ENCODE assay signal across 2 cellular contexts in genomic region chr16:23510154-23510914, GRCh38.
TF ChIP-seq lines count a peak whose summit lies in the region.

Gene GGA2 (minus strand): TSS chr16:23510494. CDS start chr16:23510411, 83 bp downstream.

TF ChIP-seq in IMR-90, 13 proteins besides CTCF, POLR2A, EP300 and RAD21 (continued from another document):
- TF ChIP-seq USF2 (IDR thresholded peaks at IDR 0.05; ENCODE audit: low read depth, low read length) (peak; percentile 97), MXI1 (IDR thresholded peaks at IDR 0.05; ENCODE audit: borderline replicate concordance, low read depth, low read length) (peak; percentile 71; the same call in 1 of the 2 replicates), CHD1 (IDR thresholded peaks at IDR 0.05; ENCODE audit: low read depth, low read length) (no peak), MAZ (IDR thresholded peaks at IDR 0.05; ENCODE audit: borderline replicate concordance, low read depth, low read length) (peak; percentile 61; the same call in 1 of the 2 replicates), RCOR1 (IDR thresholded peaks at IDR 0.05; ENCODE audit: insufficient replicate concordance, low read length) (no peak), NFE2L2 (IDR thresholded peaks at IDR 0.05; ENCODE audit: low read depth, low read length) (no peak)

TF ChIP-seq in PFSK-1, 5 proteins besides CTCF, POLR2A, EP300 and RAD21 (continued from another document):
- 0 out of 4 replicates have a peak, but pooled peaks of 1 of the 2 experiments have one; percentile 20 for TF ChIP-seq REST (IDR thresholded peaks at IDR 0.05; ENCODE audit: insufficient read depth in 1 of 2, low read depth in 2 of 2, low read length in 2 of 2)
